ENCODE assay signal across 14 cellular contexts in the genomic region with DNA sequence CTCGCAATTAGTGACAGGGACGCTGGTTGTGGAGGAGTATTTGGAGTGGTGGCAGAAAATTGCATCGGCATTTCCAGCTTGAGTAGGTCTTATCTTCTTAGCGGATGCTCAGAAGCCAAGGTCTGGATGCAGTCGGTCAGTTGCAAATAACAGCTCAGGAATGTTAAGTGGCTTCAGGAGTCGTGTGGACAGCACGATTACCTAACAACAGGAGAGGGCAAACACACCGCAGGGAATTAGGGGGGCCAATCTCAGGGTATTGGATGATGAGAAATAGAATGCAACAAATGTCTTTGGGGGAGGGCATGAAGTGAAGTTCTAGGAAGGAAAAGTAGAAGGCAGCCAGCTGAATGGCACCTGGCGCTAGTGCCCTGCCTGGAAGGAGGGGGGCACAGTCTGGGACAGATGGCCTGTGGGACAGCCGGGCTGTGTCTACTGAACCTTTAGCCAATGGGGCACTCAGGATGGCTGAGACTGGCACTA. TPM values are rescaled to one million over a fixed set of nuclear protein-coding genes. Genes with fewer than 3 reads are reported as not detected.
DNase-seq lines count a peak whose midpoint lies in the region; ATAC-seq, FAIRE-seq and TF ChIP-seq lines count a peak whose summit lies in the region.
"Had no signal": no experiment of that assay in that cellular context is flagged by ENCODE, and none has a peak within 500 bp of the region (broad histone marks: within the 10 kb centered on the region; RNA-seq: fewer than 3 reads in every experiment).

No MANE protein-coding gene starts in this region.

- peak; percentile 46 for DNase-seq in DMS 273 (lab: John Stamatoyannopoulos, UW; ENCODE audit: unreplicated experiment)
- DNase-seq in DMS 273 treated with DMSO at 0.1 percent for 48 hours (lab: John Stamatoyannopoulos, UW), result no peak
- DNase-seq in ecto neural progenitor cell (ENCODE audit: low spot score), result peak; percentile 55
- DNase-seq in kidney tubule cell (ENCODE audit: low spot score), result peak; percentile 30
- DNase-seq in thyroid gland, result peak; percentile 69 to 80
- no peak for DNase-seq in HTR-8/SVneo (ENCODE audit: insufficient read length, low spot score)
- no peak for DNase-seq in T1000 (lab: John Stamatoyannopoulos, UW)
- DNase-seq: CD4-positive, alpha-beta T cell; HCEC 1CT; stimulated activated naive CD4-positive, alpha-beta T cell had no signal

- no peak for TF ChIP-seq CTCF in thyroid gland (IDR thresholded peaks at IDR 0.05)

- ATAC-seq in GM18861 (IDR thresholded peaks at IDR 0.05; ENCODE audit: unreplicated experiment), result no peak

- intact Hi-C loops in thyroid gland (cut with DNase I), result no loop called here

- TF ChIP-seq POLR2A in thyroid gland (IDR thresholded peaks at IDR 0.05), result no peak

- no peak overlapping the region for H3K4me3 ChIP-seq in thyroid gland (replicated peaks in 1 of 3)
- H3K4me3 ChIP-seq: breast epithelium had no signal

- H3K9me3 ChIP-seq in thyroid gland, result no peaks in the 10 kb centered on the region
- H3K9me3 ChIP-seq: breast epithelium had no signal

- FAIRE-seq in HTR-8/SVneo (lab: Jason Lieb, UNC), result no peak

- H3K36me3 ChIP-seq in thyroid gland, result no peaks in the 10 kb centered on the region
- H3K36me3 ChIP-seq: breast epithelium had no signal

- no peaks in the 10 kb centered on the region for H3K27me3 ChIP-seq in thyroid gland
- H3K27me3 ChIP-seq: breast epithelium had no signal

- H3K27ac ChIP-seq in thyroid gland, result peak overlapping the region; percentile 14 to 61 (median 18)
- H3K27ac ChIP-seq: 22Rv1, breast epithelium, epithelial cell of prostate had no signal

- H3K4me1 ChIP-seq in thyroid gland, result peaks cover 27 to 44% of the 10 kb centered on the region in 2 donors

- 35 to 38% methylated on average over 10 of the region's 10 CpGs for WGBS in thyroid gland, 2 donors

RNA-seq across cellular contexts. Expression of a gene that starts 11.8 kb away (rescaled TPM):
- 1 to 10 TPM in 1 of 4 donors, under 1 TPM in 3; 0.45 to 3.6 (median 0.60) TPM for total RNA-seq in thyroid gland

Comparison
In these comparisons a context has a peak if more than half of its experiments do, and no peak if none do; other contexts are left out.
1. DNase-seq: peak in DMS 273 (single experiment), ecto neural progenitor cell (single experiment), kidney tubule cell (single experiment) and thyroid gland (2 of 2); none in DMS 273 treated with DMSO at 0.1 percent for 48 hours (single experiment), HTR-8/SVneo (single experiment) and T1000 (single experiment).